18 cellular contexts compared by ENCODE assay signal in genomic region chr4:2048831-2049230, GRCh38.
"Had no signal": no experiment of that assay in that cellular context is flagged by ENCODE, and none has a peak within 500 bp of the region (broad histone marks: within the 10 kb centered on the region; RNA-seq: fewer than 3 reads in every experiment).

No MANE protein-coding gene starts in this region.

- ATAC-seq: activated naive CD4-positive, alpha-beta T cell treated with anti-CD3 and anti-CD28 coated beads, Interleukin-2, amount 50 U/mL, for 72 hours; left lung; WTC11 had no signal

- H3K4me3 ChIP-seq: left lung, psoas muscle, sigmoid colon had no signal

- DNase-seq: activated CD4-positive, alpha-beta T cell treated with anti-CD3 and anti-CD28 coated beads, Interleukin-2, amount 10 ng/mL, durations not matched to agents 7 days and 5 days; activated effector memory CD4-positive, alpha-beta T cell treated with Interleukin-2 at 50 U/mL for 16 hours; amygdala; cerebellar nuclear complex; dermis blood vessel endothelial cell; occipital lobe; psoas muscle; sigmoid colon; stimulated activated CD4-positive, alpha-beta T cell treated with anti-CD3 and anti-CD28 coated beads, Interleukin-12 subunit alpha, Interleukin-12 subunit beta, amount 100 ng/mL, for 4 hours; stimulated activated naive CD4-positive, alpha-beta T cell; T-helper 1 cell; trophoblast cell had no signal

- H3K9me3 ChIP-seq: left lung, psoas muscle, sigmoid colon had no signal

- H3K4me3 Mint-ChIP-seq: activated CD4-positive, alpha-beta T cell treated with anti-CD3 and anti-CD28 coated beads, Interleukin-2, amount 10 ng/mL, durations not matched to agents 7 days and 5 days; activated T-cell treated with anti-CD3 and anti-CD28 coated beads, Interleukin-2, amount 50 U/mL, for 24 hours; brain; nephron; WTC11 had no signal

- H3K36me3 Mint-ChIP-seq: activated naive CD4-positive, alpha-beta T cell treated with anti-CD3 and anti-CD28 coated beads, Interleukin-2, amount 50 U/mL, for 72 hours; WTC11 had no signal

- H3K4me1 Mint-ChIP-seq: activated CD4-positive, alpha-beta T cell treated with anti-CD3 and anti-CD28 coated beads, Interleukin-2, amount 10 ng/mL, durations not matched to agents 7 days and 5 days; nephron had no signal

- H3K36me3 ChIP-seq: left lung, sigmoid colon had no signal

- H3K27me3 Mint-ChIP-seq: brain had no signal

- H3K27ac ChIP-seq: left lung, psoas muscle, sigmoid colon had no signal

- H3K9me3 Mint-ChIP-seq: activated CD4-positive, alpha-beta T cell treated with anti-CD3 and anti-CD28 coated beads, Interleukin-2, amount 10 ng/mL, durations not matched to agents 7 days and 5 days; activated naive CD4-positive, alpha-beta T cell treated with anti-CD3 and anti-CD28 coated beads, Interleukin-2, amount 50 U/mL, for 72 hours; activated T-cell treated with anti-CD3 and anti-CD28 coated beads, Interleukin-2, amount 50 U/mL, for 24 hours; brain; nephron; WTC11 had no signal

- H3K27ac Mint-ChIP-seq: activated CD4-positive, alpha-beta T cell treated with anti-CD3 and anti-CD28 coated beads, Interleukin-2, amount 10 ng/mL, durations not matched to agents 7 days and 5 days; activated naive CD4-positive, alpha-beta T cell treated with anti-CD3 and anti-CD28 coated beads, Interleukin-2, amount 50 U/mL, for 72 hours; activated T-cell treated with anti-CD3 and anti-CD28 coated beads, Interleukin-2, amount 50 U/mL, for 24 hours; brain; nephron; WTC11 had no signal

- H3K4me1 ChIP-seq: left lung, sigmoid colon had no signal
